11 cellular contexts compared by ENCODE assay signal in the genomic region with DNA sequence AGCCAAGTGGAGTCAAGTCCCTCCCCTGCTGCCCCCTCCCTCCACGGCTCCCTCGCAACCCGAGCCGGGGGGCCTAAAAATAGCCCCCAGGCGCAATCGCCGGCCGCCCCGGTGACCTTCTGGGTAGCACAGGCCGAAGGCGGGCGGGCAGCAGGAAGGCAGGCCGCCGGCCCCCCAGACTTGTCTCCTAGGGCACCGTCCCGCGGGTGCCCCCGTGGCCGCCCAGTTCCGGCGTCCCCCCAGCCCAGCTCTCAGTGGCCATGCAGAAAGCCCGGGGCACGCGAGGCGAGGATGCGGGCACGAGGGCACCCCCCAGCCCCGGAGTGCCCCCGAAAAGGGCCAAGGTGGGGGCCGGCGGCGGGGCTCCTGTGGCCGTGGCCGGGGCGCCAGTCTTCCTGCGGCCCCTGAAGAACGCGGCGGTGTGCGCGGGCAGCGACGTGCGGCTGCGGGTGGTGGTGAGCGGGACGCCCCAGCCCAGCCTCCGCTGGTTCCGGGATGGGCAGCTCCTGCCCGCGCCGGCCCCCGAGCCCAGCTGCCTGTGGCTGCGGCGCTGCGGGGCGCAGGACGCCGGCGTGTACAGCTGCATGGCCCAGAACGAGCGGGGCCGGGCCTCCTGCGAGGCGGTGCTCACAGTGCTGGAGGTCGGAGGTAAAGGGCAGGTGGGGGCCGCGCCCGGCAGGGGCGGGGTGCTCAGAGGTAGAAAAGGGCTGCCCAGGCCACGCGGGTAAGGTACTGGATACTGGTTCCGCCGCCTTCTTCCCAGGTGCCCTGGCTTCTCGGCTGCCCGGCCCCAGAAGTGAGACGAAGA. TPM values are rescaled to one million over a fixed set of nuclear protein-coding genes. Genes with fewer than 3 reads are reported as not detected.
DNase-seq lines count a peak whose midpoint lies in the region; ATAC-seq, FAIRE-seq and TF ChIP-seq lines count a peak whose summit lies in the region.
"Had no signal": no experiment of that assay in that cellular context is flagged by ENCODE, and none has a peak within 500 bp of the region (broad histone marks: within the 10 kb centered on the region; RNA-seq: fewer than 3 reads in every experiment).

TSS of gene SPEG (plus strand) at position 126 of the 808 bp plus-strand sequence. CDS start at position 261, 135 bp downstream.

- H3K4me2 ChIP-seq in keratinocyte (ENCODE audit: control insufficient read depth, extremely low read depth, insufficient read depth, low read depth, low read length): no peak within 1 kb of the TSS

- H3K4me1 ChIP-seq in HUES48 (ENCODE audit: control insufficient read depth, insufficient read depth, low read length): peaks cover 6% of the 10 kb centered on the region; the same call in 1 of the 2 replicates
- no peaks in the 10 kb centered on the region for H3K4me1 ChIP-seq in keratinocyte (ENCODE audit: control insufficient read depth, extremely low read depth, insufficient read depth, low read length)
- H3K4me1 ChIP-seq in gastrocnemius medialis: peaks cover 64 to 74% of the 10 kb centered on the region in 2 donors

- H3K27me3 ChIP-seq in HUES48 (ENCODE audit: control insufficient read depth, insufficient read depth, low read length) (peaks cover 15% of the 10 kb centered on the region), keratinocyte (ENCODE audit: control insufficient read depth, extremely low read depth, insufficient read depth, low read length) (peaks cover 14% of the 10 kb centered on the region), gastrocnemius medialis (no peaks in the 10 kb centered on the region)

- in situ Hi-C loops in gastrocnemius medialis (cut with MboI; ENCODE audit: low sequenced_read_pairs in 4 of 4): no loop called here

- no peaks in the 10 kb centered on the region for H3K9me3 ChIP-seq in HUES48 (ENCODE audit: control insufficient read depth, insufficient read depth, low read length)
- H3K9me3 ChIP-seq in keratinocyte (ENCODE audit: control insufficient read depth, low read depth, low read length): no peaks in the 10 kb centered on the region
- no peaks in the 10 kb centered on the region for H3K9me3 ChIP-seq in gastrocnemius medialis

- TF ChIP-seq CTCF in keratinocyte (optimal IDR thresholded peaks at IDR 0.05 in 1 of 3, IDR thresholded peaks at IDR 0.05 in 1 of 3, conservative IDR thresholded peaks at IDR 0.05 in 1 of 3; ENCODE audit: extremely low read depth in 1 of 3, insufficient read depth in 2 of 3, low read length in 3 of 3) (no peak), gastrocnemius medialis (IDR thresholded peaks at IDR 0.05 in 4 of 5, conservative IDR thresholded peaks at IDR 0.05 in 1 of 5) (no peak)

- intact Hi-C loops in gastrocnemius medialis (cut with DNase I; ENCODE audit: low total_unique reads): loop anchor here (1.0 to 2.0 kb wide), 2 partner anchors 16 to 30 kb away; partner anchors contain the start of gene DES
- intact Hi-C loops in activated CD4-positive, alpha-beta T cell treated with anti-CD3 and anti-CD28 coated beads for 36 hours (cut with DNase I, micrococcal nuclease): loop anchor here in 1 of 2 experiments (1.0 kb wide), 1 partner anchor 32 kb away; no protein-coding TSS in a partner anchor

- H3K27me3 Mint-ChIP-seq in activated CD4-positive, alpha-beta T cell treated with anti-CD3 and anti-CD28 coated beads for 36 hours: peaks cover 19% of the 10 kb centered on the region

- H3K9me1 ChIP-seq in keratinocyte (ENCODE audit: control insufficient read depth, extremely low read depth, insufficient read depth, low read length): no peaks in the 10 kb centered on the region

- no peak within 1 kb of the TSS for H3K27ac Mint-ChIP-seq in activated CD4-positive, alpha-beta T cell treated with anti-CD3 and anti-CD28 coated beads for 36 hours

- ATAC-seq in gastrocnemius medialis (peak; percentile 31 to 49), GM18511 (IDR thresholded peaks at IDR 0.05; ENCODE audit: unreplicated experiment) (no peak)
- ATAC-seq in activated CD4-positive, alpha-beta T cell treated with anti-CD3 and anti-CD28 coated beads for 36 hours: no peak

- peak; percentile 15 for DNase-seq in cerebellum (ENCODE audit: low spot score)
- no peak for DNase-seq in keratinocyte (ENCODE audit: low read depth, low spot score)
- DNase-seq in gastrocnemius medialis: peak; percentile 62 to 91
- no peak for DNase-seq in activated CD4-positive, alpha-beta T cell treated with anti-CD3 and anti-CD28 coated beads for 36 hours
- no peak for DNase-seq in iPS-NIHi7 (ENCODE audit: extremely low spot score)
- no peak for DNase-seq in NCI-H2081 (lab: John Stamatoyannopoulos, UW)
- DNase-seq: stimulated activated CD4-positive, alpha-beta T cell treated with anti-CD3 and anti-CD28 coated beads, Interleukin-1b, Interleukin-23, amount 100 ng/mL, for 48 hours had no signal

- CTCF ChIA-PET in activated CD4-positive, alpha-beta T cell treated with anti-CD3 and anti-CD28 coated beads for 36 hours (lab: Charles Lee): interaction anchor here (0.6 to 2.8 kb wide), 4 partner anchors 11 to 123 kb away, joined by 4 to 12 read pairs (median 4); no protein-coding TSS in a partner anchor

- no peak within 1 kb of the TSS for H2AFZ ChIP-seq in keratinocyte (ENCODE audit: control insufficient read depth, low read length)

- H3K27ac ChIP-seq in HUES48 (ENCODE audit: low read depth, low read length): peak within 1 kb of the TSS; percentile 3
- no peak within 1 kb of the TSS for H3K27ac ChIP-seq in keratinocyte (ENCODE audit: control insufficient read depth, insufficient read depth, low read length)
- H3K27ac ChIP-seq in gastrocnemius medialis: peak within 1 kb of the TSS; percentile 95 to 100 (median 98)

- no peak for FAIRE-seq in keratinocyte (lab: Jason Lieb, UNC)
- FAIRE-seq: G401.6, HTR-8/SVneo had no signal

- TF ChIP-seq POLR2A in gastrocnemius medialis (IDR thresholded peaks at IDR 0.05): peak; percentile 95 to 96

- H4K20me1 ChIP-seq in keratinocyte (ENCODE audit: control insufficient read depth, extremely low read depth, insufficient read depth, low read length): no peaks in the 10 kb centered on the region

- H3K4me1 Mint-ChIP-seq in activated CD4-positive, alpha-beta T cell treated with anti-CD3 and anti-CD28 coated beads for 36 hours: no peaks in the 10 kb centered on the region

- H3K36me3 ChIP-seq in HUES48 (ENCODE audit: control insufficient read depth, insufficient read depth, low read length) (no peaks in the 10 kb centered on the region), keratinocyte (ENCODE audit: control insufficient read depth in 2 of 2, extremely low read depth in 1 of 2, insufficient read depth in 2 of 2, low read length in 2 of 2) (no peaks in the 10 kb centered on the region), gastrocnemius medialis (no peaks in the 10 kb centered on the region)

- H3K9me3 Mint-ChIP-seq in activated CD4-positive, alpha-beta T cell treated with anti-CD3 and anti-CD28 coated beads for 36 hours (ENCODE audit: low read depth): no peaks in the 10 kb centered on the region

- H3K4me3 Mint-ChIP-seq in activated CD4-positive, alpha-beta T cell treated with anti-CD3 and anti-CD28 coated beads for 36 hours: no peak within 1 kb of the TSS

- H3K9ac ChIP-seq in HUES48 (ENCODE audit: low read depth, low read length) (no peak within 1 kb of the TSS), keratinocyte (ENCODE audit: control insufficient read depth, extremely low read depth, insufficient read depth, low read length) (no peak within 1 kb of the TSS)

- POLR2A ChIA-PET in activated CD4-positive, alpha-beta T cell treated with anti-CD3 and anti-CD28 coated beads for 36 hours (lab: Charles Lee): no interaction called here

- H3K79me2 ChIP-seq in keratinocyte (ENCODE audit: control insufficient read depth, insufficient read depth, low read length): no peaks in the 10 kb centered on the region

- no peaks in the 10 kb centered on the region for H3K36me3 Mint-ChIP-seq in activated CD4-positive, alpha-beta T cell treated with anti-CD3 and anti-CD28 coated beads for 36 hours (ENCODE audit: low read depth)

- H3K4me3 ChIP-seq in HUES48 (ENCODE audit: low read depth, low read length) (peak within 1 kb of the TSS; percentile 32; the same call in 1 of the 2 replicates), keratinocyte (ENCODE audit: control insufficient read depth in 2 of 3, extremely low read depth in 1 of 3, insufficient read depth in 2 of 3, low read depth in 1 of 3, low read length in 3 of 3) (no peak within 1 kb of the TSS), gastrocnemius medialis (peak within 1 kb of the TSS; percentile 62 to 78 (median 68))

- dilution Hi-C loops in keratinocyte (cut with MboI; ENCODE audit: extremely low pct_ligation_motif_present, low sequenced_read_pairs): no loop called here

RNA-seq across cellular contexts. Expression of gene SPEG, which starts in this region (rescaled TPM):
- total RNA-seq in cerebellum (11.3 TPM), gastrocnemius medialis (100 to 1,000 TPM; 104 to 387 (median 222) TPM)
- polyA plus RNA-seq in keratinocyte: 18.8 to 36.1 TPM (median 19.0 TPM) in 3 replicates
- 2.0 TPM for polyA plus RNA-seq in keratinocyte (2011; ENCODE audit: low read depth)
- 4.6 and 13.7 TPM in 2 replicates for polyA plus RNA-seq in keratinocyte (2011; cell fraction: cytosol; rRNA removed)
- 94.3 and 140 TPM in 2 replicates for polyA plus RNA-seq in keratinocyte (2011; cell fraction: nucleus; rRNA removed)
- 8.8 and 25.2 TPM in 2 replicates for polyA plus RNA-seq in keratinocyte (2012; ENCODE audit: low replicate concordance)
- polyA minus RNA-seq in keratinocyte: 11.7 to 26.6 TPM (median 19.3 TPM) in 3 replicates
- polyA minus RNA-seq in keratinocyte (2011; cell fraction: cytosol; rRNA and poly(A)+ RNA removed): 8.2 TPM
- polyA minus RNA-seq in keratinocyte (2011; cell fraction: nucleus; rRNA and poly(A)+ RNA removed): 32.8 and 39.4 TPM in 2 replicates
- total RNA-seq in activated CD4-positive, alpha-beta T cell treated with anti-CD3 and anti-CD28 coated beads for 36 hours: 1 to 10 TPM in 1 of 2 experiments, under 1 TPM in 1; 0.89 to 1.4 TPM

Comparison
In these comparisons a context has a peak if more than half of its experiments do, and no peak if none do; other contexts are left out.
1. H3K4me3 ChIP-seq: peak in HUES48 (single experiment) and gastrocnemius medialis (4 of 4); none in keratinocyte (0 of 3).
2. DNase-seq: peak in cerebellum (single experiment) and gastrocnemius medialis (2 of 2); none in keratinocyte (single experiment), activated CD4-positive, alpha-beta T cell treated with anti-CD3 and anti-CD28 coated beads for 36 hours (single experiment), iPS-NIHi7 (single experiment) and NCI-H2081 (0 of 2).
3. ATAC-seq: peak in gastrocnemius medialis (2 of 2); none in activated CD4-positive, alpha-beta T cell treated with anti-CD3 and anti-CD28 coated beads for 36 hours (single experiment) and GM18511 (single experiment).